In the genomic region with DNA sequence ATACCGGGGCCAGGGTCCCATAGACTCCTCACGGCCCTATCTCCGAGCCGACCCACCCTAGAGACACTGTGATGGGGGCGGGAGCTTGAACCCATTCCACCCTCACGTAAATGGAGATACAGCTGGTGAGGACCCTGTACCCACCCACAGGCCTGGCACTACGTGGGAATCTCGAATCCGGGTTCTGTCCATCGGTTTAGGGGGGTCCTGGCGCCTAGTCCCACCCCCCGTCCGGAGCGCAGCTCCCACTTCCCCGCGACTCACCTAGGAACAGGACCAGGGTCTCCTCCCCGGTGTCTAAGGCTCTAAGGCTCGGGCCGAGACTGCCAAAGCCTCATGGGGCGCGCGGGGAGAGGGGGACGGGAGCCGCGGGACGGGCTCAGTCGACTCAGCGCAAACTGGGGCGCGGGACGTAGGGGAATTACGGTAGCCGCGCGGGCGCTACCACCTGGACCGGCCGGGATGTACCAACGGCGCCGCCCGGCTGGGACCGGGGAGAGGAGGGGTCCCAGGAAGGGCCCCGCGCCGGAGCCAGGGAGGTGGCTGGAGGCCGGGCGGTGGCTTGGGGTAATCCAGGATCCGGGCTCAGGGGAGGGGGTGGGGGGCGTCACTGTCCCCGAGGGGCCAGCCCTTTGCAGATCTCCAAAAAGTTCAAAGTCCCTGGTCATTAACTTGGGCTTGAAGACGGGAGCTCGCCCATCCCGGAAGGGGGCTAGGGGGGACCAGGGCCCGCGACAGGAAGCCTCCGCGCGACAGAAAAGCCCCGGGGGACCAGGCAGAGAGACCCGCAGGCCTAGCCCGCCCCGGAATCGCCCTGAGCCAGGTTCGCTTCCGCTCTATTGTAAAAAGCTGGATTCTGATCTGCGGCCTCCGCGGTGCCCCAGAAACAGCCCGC, we compare ENCODE assay signal across 1 cellular context.
A peak's percentile ranks its signal among the peaks of the same experiment; 100 is the strongest.
TF ChIP-seq lines count a peak whose summit lies in the region.

No MANE protein-coding gene starts in this region.

TF ChIP-seq in HepG2, 621 proteins besides CTCF, POLR2A, EP300 and RAD21 (continued from another document and continues in another):
- TF ChIP-seq, protein P1, sequence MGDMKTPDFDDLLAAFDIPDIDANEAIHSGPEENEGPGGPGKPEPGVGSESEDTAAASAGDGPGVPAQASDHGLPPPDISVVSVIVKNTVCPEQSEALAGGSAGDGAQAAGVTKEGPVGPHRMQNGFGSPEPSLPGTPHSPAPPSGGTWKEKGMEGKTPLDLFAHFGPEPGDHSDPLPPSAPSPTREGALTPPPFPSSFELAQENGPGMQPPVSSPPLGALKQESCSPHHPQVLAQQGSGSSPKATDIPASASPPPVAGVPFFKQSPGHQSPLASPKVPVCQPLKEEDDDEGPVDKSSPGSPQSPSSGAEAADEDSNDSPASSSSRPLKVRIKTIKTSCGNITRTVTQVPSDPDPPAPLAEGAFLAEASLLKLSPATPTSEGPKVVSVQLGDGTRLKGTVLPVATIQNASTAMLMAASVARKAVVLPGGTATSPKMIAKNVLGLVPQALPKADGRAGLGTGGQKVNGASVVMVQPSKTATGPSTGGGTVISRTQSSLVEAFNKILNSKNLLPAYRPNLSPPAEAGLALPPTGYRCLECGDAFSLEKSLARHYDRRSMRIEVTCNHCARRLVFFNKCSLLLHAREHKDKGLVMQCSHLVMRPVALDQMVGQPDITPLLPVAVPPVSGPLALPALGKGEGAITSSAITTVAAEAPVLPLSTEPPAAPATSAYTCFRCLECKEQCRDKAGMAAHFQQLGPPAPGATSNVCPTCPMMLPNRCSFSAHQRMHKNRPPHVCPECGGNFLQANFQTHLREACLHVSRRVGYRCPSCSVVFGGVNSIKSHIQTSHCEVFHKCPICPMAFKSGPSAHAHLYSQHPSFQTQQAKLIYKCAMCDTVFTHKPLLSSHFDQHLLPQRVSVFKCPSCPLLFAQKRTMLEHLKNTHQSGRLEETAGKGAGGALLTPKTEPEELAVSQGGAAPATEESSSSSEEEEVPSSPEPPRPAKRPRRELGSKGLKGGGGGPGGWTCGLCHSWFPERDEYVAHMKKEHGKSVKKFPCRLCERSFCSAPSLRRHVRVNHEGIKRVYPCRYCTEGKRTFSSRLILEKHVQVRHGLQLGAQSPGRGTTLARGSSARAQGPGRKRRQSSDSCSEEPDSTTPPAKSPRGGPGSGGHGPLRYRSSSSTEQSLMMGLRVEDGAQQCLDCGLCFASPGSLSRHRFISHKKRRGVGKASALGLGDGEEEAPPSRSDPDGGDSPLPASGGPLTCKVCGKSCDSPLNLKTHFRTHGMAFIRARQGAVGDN (CRISPR knock-in tag; IDR thresholded peaks at IDR 0.05): peak; percentile 67
- TF ChIP-seq ZNF629 (CRISPR knock-in tag; conservative IDR thresholded peaks at IDR 0.05): no peak
- no peak for TF ChIP-seq ZC3H4 (CRISPR knock-in tag; IDR thresholded peaks at IDR 0.05; ENCODE audit: borderline replicate concordance)
- peak; percentile 27; the same call in 1 of the 2 replicates for TF ChIP-seq ZNF430 (CRISPR knock-in tag; IDR thresholded peaks at IDR 0.05)
- TF ChIP-seq, protein P2, sequence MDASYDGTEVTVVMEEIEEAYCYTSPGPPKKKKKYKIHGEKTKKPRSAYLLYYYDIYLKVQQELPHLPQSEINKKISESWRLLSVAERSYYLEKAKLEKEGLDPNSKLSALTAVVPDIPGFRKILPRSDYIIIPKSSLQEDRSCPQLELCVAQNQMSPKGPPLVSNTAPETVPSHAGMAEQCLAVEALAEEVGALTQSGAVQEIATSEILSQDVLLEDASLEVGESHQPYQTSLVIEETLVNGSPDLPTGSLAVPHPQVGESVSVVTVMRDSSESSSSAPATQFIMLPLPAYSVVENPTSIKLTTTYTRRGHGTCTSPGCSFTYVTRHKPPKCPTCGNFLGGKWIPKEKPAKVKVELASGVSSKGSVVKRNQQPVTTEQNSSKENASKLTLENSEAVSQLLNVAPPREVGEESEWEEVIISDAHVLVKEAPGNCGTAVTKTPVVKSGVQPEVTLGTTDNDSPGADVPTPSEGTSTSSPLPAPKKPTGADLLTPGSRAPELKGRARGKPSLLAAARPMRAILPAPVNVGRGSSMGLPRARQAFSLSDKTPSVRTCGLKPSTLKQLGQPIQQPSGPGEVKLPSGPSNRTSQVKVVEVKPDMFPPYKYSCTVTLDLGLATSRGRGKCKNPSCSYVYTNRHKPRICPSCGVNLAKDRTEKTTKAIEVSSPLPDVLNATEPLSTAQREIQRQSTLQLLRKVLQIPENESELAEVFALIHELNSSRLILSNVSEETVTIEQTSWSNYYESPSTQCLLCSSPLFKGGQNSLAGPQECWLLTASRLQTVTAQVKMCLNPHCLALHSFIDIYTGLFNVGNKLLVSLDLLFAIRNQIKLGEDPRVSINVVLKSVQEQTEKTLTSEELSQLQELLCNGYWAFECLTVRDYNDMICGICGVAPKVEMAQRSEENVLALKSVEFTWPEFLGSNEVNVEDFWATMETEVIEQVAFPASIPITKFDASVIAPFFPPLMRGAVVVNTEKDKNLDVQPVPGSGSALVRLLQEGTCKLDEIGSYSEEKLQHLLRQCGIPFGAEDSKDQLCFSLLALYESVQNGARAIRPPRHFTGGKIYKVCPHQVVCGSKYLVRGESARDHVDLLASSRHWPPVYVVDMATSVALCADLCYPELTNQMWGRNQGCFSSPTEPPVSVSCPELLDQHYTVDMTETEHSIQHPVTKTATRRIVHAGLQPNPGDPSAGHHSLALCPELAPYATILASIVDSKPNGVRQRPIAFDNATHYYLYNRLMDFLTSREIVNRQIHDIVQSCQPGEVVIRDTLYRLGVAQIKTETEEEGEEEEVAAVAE (CRISPR knock-in tag; IDR thresholded peaks at IDR 0.05; ENCODE audit: borderline replicate concordance): no peak
- peak; percentile 59; the same call in 1 of the 2 replicates for TF ChIP-seq TOPORS (CRISPR knock-in tag; IDR thresholded peaks at IDR 0.05)
- no peak for TF ChIP-seq ZNF556 (CRISPR knock-in tag; IDR thresholded peaks at IDR 0.05; ENCODE audit: borderline replicate concordance)
- TF ChIP-seq U2AF1 (optimal IDR thresholded peaks at IDR 0.05; ENCODE audit: low read depth, low read length): no peak
- no peak for TF ChIP-seq CC2D1A (CRISPR knock-in tag; IDR thresholded peaks at IDR 0.05)
- peak; percentile 89 for TF ChIP-seq BHLHE40 (IDR thresholded peaks at IDR 0.05; ENCODE audit: low read length)
- TF ChIP-seq MED13 (CRISPR knock-in tag; IDR thresholded peaks at IDR 0.05): peak; percentile 82
- TF ChIP-seq ZNF350 (CRISPR knock-in tag; IDR thresholded peaks at IDR 0.05; ENCODE audit: borderline replicate concordance, low read depth): peak; percentile 68; the same call in 1 of the 2 replicates
- TF ChIP-seq, protein P3, sequence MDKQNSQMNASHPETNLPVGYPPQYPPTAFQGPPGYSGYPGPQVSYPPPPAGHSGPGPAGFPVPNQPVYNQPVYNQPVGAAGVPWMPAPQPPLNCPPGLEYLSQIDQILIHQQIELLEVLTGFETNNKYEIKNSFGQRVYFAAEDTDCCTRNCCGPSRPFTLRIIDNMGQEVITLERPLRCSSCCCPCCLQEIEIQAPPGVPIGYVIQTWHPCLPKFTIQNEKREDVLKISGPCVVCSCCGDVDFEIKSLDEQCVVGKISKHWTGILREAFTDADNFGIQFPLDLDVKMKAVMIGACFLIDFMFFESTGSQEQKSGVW (CRISPR knock-in tag; IDR thresholded peaks at IDR 0.05; ENCODE audit: borderline replicate concordance): no peak
- no peak for TF ChIP-seq JUNB (CRISPR knock-in tag; IDR thresholded peaks at IDR 0.05; ENCODE audit: borderline replicate concordance)
- TF ChIP-seq, protein P4, sequence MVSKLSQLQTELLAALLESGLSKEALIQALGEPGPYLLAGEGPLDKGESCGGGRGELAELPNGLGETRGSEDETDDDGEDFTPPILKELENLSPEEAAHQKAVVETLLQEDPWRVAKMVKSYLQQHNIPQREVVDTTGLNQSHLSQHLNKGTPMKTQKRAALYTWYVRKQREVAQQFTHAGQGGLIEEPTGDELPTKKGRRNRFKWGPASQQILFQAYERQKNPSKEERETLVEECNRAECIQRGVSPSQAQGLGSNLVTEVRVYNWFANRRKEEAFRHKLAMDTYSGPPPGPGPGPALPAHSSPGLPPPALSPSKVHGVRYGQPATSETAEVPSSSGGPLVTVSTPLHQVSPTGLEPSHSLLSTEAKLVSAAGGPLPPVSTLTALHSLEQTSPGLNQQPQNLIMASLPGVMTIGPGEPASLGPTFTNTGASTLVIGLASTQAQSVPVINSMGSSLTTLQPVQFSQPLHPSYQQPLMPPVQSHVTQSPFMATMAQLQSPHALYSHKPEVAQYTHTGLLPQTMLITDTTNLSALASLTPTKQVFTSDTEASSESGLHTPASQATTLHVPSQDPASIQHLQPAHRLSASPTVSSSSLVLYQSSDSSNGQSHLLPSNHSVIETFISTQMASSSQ (IDR thresholded peaks at IDR 0.05; ENCODE audit: low read depth): no peak
- TF ChIP-seq, protein P4 (CRISPR knock-in tag; IDR thresholded peaks at IDR 0.05; ENCODE audit: borderline replicate concordance): peak; percentile 69; the same call in 1 of the 2 replicates
- no peak for TF ChIP-seq SALL2 (CRISPR knock-in tag; IDR thresholded peaks at IDR 0.05)
- TF ChIP-seq, protein P5, sequence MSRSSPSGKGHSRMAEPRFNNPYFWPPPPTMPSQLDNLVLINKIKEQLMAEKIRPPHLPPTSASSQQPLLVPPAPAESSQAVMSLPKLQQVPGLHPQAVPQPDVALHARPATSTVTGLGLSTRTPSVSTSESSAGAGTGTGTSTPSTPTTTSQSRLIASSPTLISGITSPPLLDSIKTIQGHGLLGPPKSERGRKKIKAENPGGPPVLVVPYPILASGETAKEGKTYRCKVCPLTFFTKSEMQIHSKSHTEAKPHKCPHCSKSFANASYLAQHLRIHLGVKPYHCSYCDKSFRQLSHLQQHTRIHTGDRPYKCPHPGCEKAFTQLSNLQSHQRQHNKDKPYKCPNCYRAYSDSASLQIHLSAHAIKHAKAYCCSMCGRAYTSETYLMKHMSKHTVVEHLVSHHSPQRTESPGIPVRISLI (CRISPR knock-in tag; IDR thresholded peaks at IDR 0.05; ENCODE audit: borderline replicate concordance): no peak
- no peak for TF ChIP-seq GPN1 (CRISPR knock-in tag; IDR thresholded peaks at IDR 0.05; ENCODE audit: borderline replicate concordance)
- TF ChIP-seq FOXO1 (CRISPR knock-in tag; IDR thresholded peaks at IDR 0.05): no peak
- peak; percentile 57 for TF ChIP-seq SAP130 (CRISPR knock-in tag; IDR thresholded peaks at IDR 0.05; ENCODE audit: low read depth)
- TF ChIP-seq, protein P6, sequence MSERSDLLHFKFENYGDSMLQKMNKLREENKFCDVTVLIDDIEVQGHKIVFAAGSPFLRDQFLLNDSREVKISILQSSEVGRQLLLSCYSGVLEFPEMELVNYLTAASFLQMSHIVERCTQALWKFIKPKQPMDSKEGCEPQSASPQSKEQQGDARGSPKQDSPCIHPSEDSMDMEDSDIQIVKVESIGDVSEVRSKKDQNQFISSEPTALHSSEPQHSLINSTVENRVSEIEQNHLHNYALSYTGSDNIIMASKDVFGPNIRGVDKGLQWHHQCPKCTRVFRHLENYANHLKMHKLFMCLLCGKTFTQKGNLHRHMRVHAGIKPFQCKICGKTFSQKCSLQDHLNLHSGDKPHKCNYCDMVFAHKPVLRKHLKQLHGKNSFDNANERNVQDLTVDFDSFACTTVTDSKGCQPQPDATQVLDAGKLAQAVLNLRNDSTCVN (CRISPR knock-in tag; IDR thresholded peaks at IDR 0.05; ENCODE audit: borderline replicate concordance): no peak
- TF ChIP-seq, protein P7, sequence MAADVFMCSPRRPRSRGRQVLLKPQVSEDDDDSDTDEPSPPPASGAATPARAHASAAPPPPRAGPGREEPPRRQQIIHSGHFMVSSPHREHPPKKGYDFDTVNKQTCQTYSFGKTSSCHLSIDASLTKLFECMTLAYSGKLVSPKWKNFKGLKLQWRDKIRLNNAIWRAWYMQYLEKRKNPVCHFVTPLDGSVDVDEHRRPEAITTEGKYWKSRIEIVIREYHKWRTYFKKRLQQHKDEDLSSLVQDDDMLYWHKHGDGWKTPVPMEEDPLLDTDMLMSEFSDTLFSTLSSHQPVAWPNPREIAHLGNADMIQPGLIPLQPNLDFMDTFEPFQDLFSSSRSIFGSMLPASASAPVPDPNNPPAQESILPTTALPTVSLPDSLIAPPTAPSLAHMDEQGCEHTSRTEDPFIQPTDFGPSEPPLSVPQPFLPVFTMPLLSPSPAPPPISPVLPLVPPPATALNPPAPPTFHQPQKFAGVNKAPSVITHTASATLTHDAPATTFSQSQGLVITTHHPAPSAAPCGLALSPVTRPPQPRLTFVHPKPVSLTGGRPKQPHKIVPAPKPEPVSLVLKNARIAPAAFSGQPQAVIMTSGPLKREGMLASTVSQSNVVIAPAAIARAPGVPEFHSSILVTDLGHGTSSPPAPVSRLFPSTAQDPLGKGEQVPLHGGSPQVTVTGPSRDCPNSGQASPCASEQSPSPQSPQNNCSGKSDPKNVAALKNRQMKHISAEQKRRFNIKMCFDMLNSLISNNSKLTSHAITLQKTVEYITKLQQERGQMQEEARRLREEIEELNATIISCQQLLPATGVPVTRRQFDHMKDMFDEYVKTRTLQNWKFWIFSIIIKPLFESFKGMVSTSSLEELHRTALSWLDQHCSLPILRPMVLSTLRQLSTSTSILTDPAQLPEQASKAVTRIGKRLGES (CRISPR knock-in tag; IDR thresholded peaks at IDR 0.05; ENCODE audit: borderline replicate concordance): no peak
- peak; percentile 13; the same call in 1 of the 2 replicates for TF ChIP-seq ERF (CRISPR knock-in tag; IDR thresholded peaks at IDR 0.05)
- TF ChIP-seq, protein P8, sequence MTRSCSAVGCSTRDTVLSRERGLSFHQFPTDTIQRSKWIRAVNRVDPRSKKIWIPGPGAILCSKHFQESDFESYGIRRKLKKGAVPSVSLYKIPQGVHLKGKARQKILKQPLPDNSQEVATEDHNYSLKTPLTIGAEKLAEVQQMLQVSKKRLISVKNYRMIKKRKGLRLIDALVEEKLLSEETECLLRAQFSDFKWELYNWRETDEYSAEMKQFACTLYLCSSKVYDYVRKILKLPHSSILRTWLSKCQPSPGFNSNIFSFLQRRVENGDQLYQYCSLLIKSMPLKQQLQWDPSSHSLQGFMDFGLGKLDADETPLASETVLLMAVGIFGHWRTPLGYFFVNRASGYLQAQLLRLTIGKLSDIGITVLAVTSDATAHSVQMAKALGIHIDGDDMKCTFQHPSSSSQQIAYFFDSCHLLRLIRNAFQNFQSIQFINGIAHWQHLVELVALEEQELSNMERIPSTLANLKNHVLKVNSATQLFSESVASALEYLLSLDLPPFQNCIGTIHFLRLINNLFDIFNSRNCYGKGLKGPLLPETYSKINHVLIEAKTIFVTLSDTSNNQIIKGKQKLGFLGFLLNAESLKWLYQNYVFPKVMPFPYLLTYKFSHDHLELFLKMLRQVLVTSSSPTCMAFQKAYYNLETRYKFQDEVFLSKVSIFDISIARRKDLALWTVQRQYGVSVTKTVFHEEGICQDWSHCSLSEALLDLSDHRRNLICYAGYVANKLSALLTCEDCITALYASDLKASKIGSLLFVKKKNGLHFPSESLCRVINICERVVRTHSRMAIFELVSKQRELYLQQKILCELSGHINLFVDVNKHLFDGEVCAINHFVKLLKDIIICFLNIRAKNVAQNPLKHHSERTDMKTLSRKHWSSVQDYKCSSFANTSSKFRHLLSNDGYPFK (CRISPR knock-in tag; IDR thresholded peaks at IDR 0.05; ENCODE audit: borderline replicate concordance): peak; percentile 42; the same call in 1 of the 2 replicates
- no peak for TF ChIP-seq ZKSCAN5 (CRISPR knock-in tag; IDR thresholded peaks at IDR 0.05)
